8 cellular contexts compared by ENCODE assay signal in genomic region chr1:155228096-155228427, GRCh38. TPM values are rescaled to one million over a fixed set of nuclear protein-coding genes. Genes with fewer than 3 reads are reported as not detected.
A peak's percentile ranks its signal among the peaks of the same experiment; 100 is the strongest.
DNase-seq lines count a peak whose midpoint lies in the region; ATAC-seq and TF ChIP-seq lines count a peak whose summit lies in the region.

No MANE protein-coding gene starts in this region.

- POLR2A ChIA-PET in CD8-positive, alpha-beta memory T cell (lab: Charles Lee): interaction anchor here (0.9 to 2.5 kb wide), 3 partner anchors 13 to 33 kb away, joined by 3 to 9 read pairs (median 3); partner anchors contain the start of gene THBS3
- POLR2A ChIA-PET in Panc1 (lab: Charles Lee): no interaction called here

- H3K27me3 ChIP-seq in CD8-positive, alpha-beta memory T cell (ENCODE audit: insufficient read depth, low read length, poor library complexity, severe bottlenecking): no peaks in the 10 kb centered on the region
- H3K27me3 ChIP-seq in Panc1 (ENCODE audit: control insufficient read depth, insufficient read depth, low read length): no peaks in the 10 kb centered on the region
- H3K27me3 ChIP-seq in ovary: no peaks in the 10 kb centered on the region

- DNase-seq in CD8-positive, alpha-beta memory T cell: no peak
- no peak for DNase-seq in Panc1 (ENCODE audit: low read depth, low spot score)
- no peak for DNase-seq in epithelial cell of esophagus (ENCODE audit: low read depth)
- no peak for DNase-seq in ovary
- DNase-seq in mucosa of gallbladder (ENCODE audit: low spot score): no peak
- DNase-seq in mucosa of descending colon: no peak

- BruUV-seq in Panc1 (replicated peaks; lab: Mats Ljungman, UMichigan): no TSS peak

- no peaks in the 10 kb centered on the region for H3K9me3 ChIP-seq in CD8-positive, alpha-beta memory T cell (ENCODE audit: low read length)
- no peaks in the 10 kb centered on the region for H3K9me3 ChIP-seq in Panc1 (ENCODE audit: control insufficient read depth, insufficient read depth, low read depth, low read length)
- no peaks in the 10 kb centered on the region for H3K9me3 ChIP-seq in ovary
- H3K9me3 ChIP-seq in mucosa of descending colon: no peaks in the 10 kb centered on the region

- no peaks in the 10 kb centered on the region for H3K36me3 ChIP-seq in CD8-positive, alpha-beta memory T cell (ENCODE audit: insufficient read depth, low read length)
- H3K36me3 ChIP-seq in Panc1 (ENCODE audit: control insufficient read depth, insufficient read depth, low read length) (no peaks in the 10 kb centered on the region), ovary (no peaks in the 10 kb centered on the region), mucosa of descending colon (ENCODE audit: low read depth) (peaks cover 6% of the 10 kb centered on the region)

- H3K27ac ChIP-seq in CD8-positive, alpha-beta memory T cell (ENCODE audit: low read depth, low read length): peak overlapping the region; percentile 89
- H3K27ac ChIP-seq in Panc1 (ENCODE audit: low read length): peak overlapping the region; percentile 97
- H3K27ac ChIP-seq in ovary: peak overlapping the region; percentile 3 to 82

- CTCF ChIA-PET in CD8-positive, alpha-beta memory T cell (lab: Charles Lee): interaction anchor here (1.3 to 5.1 kb wide), 6 partner anchors 16 to 143 kb away, joined by 3 to 32 read pairs (median 10); partner anchors contain the start of gene THBS3
- CTCF ChIA-PET in Panc1 (lab: Charles Lee): no interaction called here

- TF ChIP-seq CTCF in Panc1 (IDR thresholded peaks at IDR 0.05) (no peak), epithelial cell of esophagus (IDR thresholded peaks at IDR 0.05; ENCODE audit: insufficient read depth, low read depth, low read length, missing control alignments) (no peak), ovary (IDR thresholded peaks at IDR 0.05) (no peak), mucosa of descending colon (IDR thresholded peaks at IDR 0.05) (no peak)

- intact Hi-C loops in Panc1 (cut with micrococcal nuclease; ENCODE audit: unreplicated experiment) (no loop called here), ovary (cut with DNase I) (loop anchor here in 1 of 4 donors (5.0 kb wide), 1 partner anchor 36 kb away; no protein-coding TSS in a partner anchor), mucosa of descending colon (cut with DNase I, micrococcal nuclease) (loop anchor here in 1 of 2 donors (10.0 kb wide), 1 partner anchor 53 kb away; the partner anchor contains the start of genes KRTCAP2 and TRIM46)

- peak overlapping the region; percentile 82 to 96 (median 94) for H3K27ac Mint-ChIP-seq in CD8-positive, alpha-beta memory T cell

- 21 to 31% (median 24%) methylated on average over 9 of the region's 9 CpGs for WGBS in ovary, 3 donors

- H3K36me3 Mint-ChIP-seq in CD8-positive, alpha-beta memory T cell: peaks cover 0 to 2% (median 0%) of the 10 kb centered on the region in 3 donors

- in situ Hi-C loops in Panc1 (cut with HindIII; ENCODE audit: low pct_unique_long_range_greater_than_20kb, low sequenced_read_pairs): no loop called here

- ATAC-seq in Panc1 (no peak), mucosa of descending colon (no peak), GM18867 (IDR thresholded peaks at IDR 0.05; ENCODE audit: unreplicated experiment) (no peak), GM21423 (IDR thresholded peaks at IDR 0.05; ENCODE audit: unreplicated experiment) (no peak)

- no peak for TF ChIP-seq POLR2A in ovary (IDR thresholded peaks at IDR 0.05)

- H3K27me3 Mint-ChIP-seq in CD8-positive, alpha-beta memory T cell: peaks cover 0 to 2% of the 10 kb centered on the region in 2 donors

- TF ChIP-seq EP300 in ovary (IDR thresholded peaks at IDR 0.05): no peak

- peak overlapping the region; percentile 70 to 96 (median 87) for H3K4me3 Mint-ChIP-seq in CD8-positive, alpha-beta memory T cell

- peak overlapping the region; percentile 93 for H3K4me3 ChIP-seq in CD8-positive, alpha-beta memory T cell (ENCODE audit: low read length)
- H3K4me3 ChIP-seq in Panc1 (ENCODE audit: low read depth in 2 of 2, low read length in 2 of 2) (peak overlapping the region; percentile 51 to 74), epithelial cell of esophagus (ENCODE audit: low read length) (peak overlapping the region; percentile 91), ovary (peak overlapping the region; percentile 24), mucosa of descending colon (no peak overlapping the region)

- H3K4me1 ChIP-seq in CD8-positive, alpha-beta memory T cell (ENCODE audit: insufficient read depth, low read length): peaks cover 17% of the 10 kb centered on the region
- H3K4me1 ChIP-seq in Panc1 (ENCODE audit: control insufficient read depth, insufficient read depth, low read length): peaks cover 32% of the 10 kb centered on the region
- H3K4me1 ChIP-seq in ovary (ENCODE audit: insufficient read depth): peaks cover 9% of the 10 kb centered on the region
- H3K4me1 ChIP-seq in mucosa of descending colon (ENCODE audit: low read depth): peaks cover 16% of the 10 kb centered on the region

- H3K4me1 Mint-ChIP-seq in CD8-positive, alpha-beta memory T cell: peaks cover 23 to 24% (median 24%) of the 10 kb centered on the region in 3 donors

- no peaks in the 10 kb centered on the region for H3K9me3 Mint-ChIP-seq in CD8-positive, alpha-beta memory T cell

RNA-seq across cellular contexts. Expression of gene MTX1, which starts 19.6 kb away (rescaled TPM):
- 10 to 100 TPM; 67.6 to 73.2 TPM for total RNA-seq in CD8-positive, alpha-beta memory T cell
- 43.7 TPM for polyA plus RNA-seq in CD8-positive, alpha-beta memory T cell
- total RNA-seq in Panc1 (2021; ENCODE audit: unreplicated experiment) (53.6 TPM), ovary (10 to 100 TPM; 18.5 to 33.4 (median 27.7) TPM), mucosa of gallbladder (31.3 TPM), mucosa of descending colon (10 to 100 TPM; 26.1 to 41.1 (median 35.6) TPM)
- polyA plus RNA-seq in Panc1 (2012; ENCODE audit: insufficient read length): 87.4 TPM
- 10 to 100 TPM; 15.6 to 35.4 TPM for polyA plus RNA-seq in ovary

RNA-seq across cellular contexts. Expression of gene THBS3, which starts 20.4 kb away (rescaled TPM):
- 1 to 10 TPM; 7.8 to 7.9 TPM for total RNA-seq in CD8-positive, alpha-beta memory T cell
- polyA plus RNA-seq in CD8-positive, alpha-beta memory T cell: 2.9 TPM
- 35.9 TPM for total RNA-seq in Panc1 (2021; ENCODE audit: unreplicated experiment)
- polyA plus RNA-seq in Panc1 (2012; ENCODE audit: insufficient read length): 40.8 TPM
- 10 to 100 TPM; 19.9 to 50.2 (median 29.1) TPM for total RNA-seq in ovary
- 10 to 100 TPM; 23.1 to 28.2 TPM for polyA plus RNA-seq in ovary
- total RNA-seq in mucosa of gallbladder: 43.1 TPM
- total RNA-seq in mucosa of descending colon: 10 to 100 TPM; 22.4 to 35.9 (median 33.9) TPM

RNA-seq across cellular contexts. Expression of gene ENTREP3, which starts 27.2 kb away (rescaled TPM):
- total RNA-seq in CD8-positive, alpha-beta memory T cell: 10 to 100 TPM; 39.1 to 41.5 TPM
- polyA plus RNA-seq in CD8-positive, alpha-beta memory T cell: 1.7 TPM
- 94.7 TPM for total RNA-seq in Panc1 (2021; ENCODE audit: unreplicated experiment)
- polyA plus RNA-seq in Panc1 (2012; ENCODE audit: insufficient read length): 122 TPM
- total RNA-seq in ovary: 10 to 100 TPM; 10.8 to 22.4 (median 20.2) TPM
- polyA plus RNA-seq in ovary: 10 to 100 TPM in 1 of 2 donors, 1 to 10 TPM in 1; 9.3 to 11.8 TPM
- total RNA-seq in mucosa of gallbladder: 49.0 TPM
- total RNA-seq in mucosa of descending colon: 10 to 100 TPM; 16.9 to 42.6 (median 20.4) TPM

RNA-seq across cellular contexts. Expression of gene SCAMP3, which starts 34.1 kb away (rescaled TPM):
- 100 to 1,000 TPM; 152 to 158 TPM for total RNA-seq in CD8-positive, alpha-beta memory T cell
- 179 TPM for polyA plus RNA-seq in CD8-positive, alpha-beta memory T cell
- total RNA-seq in Panc1 (2021; ENCODE audit: unreplicated experiment): 200 TPM
- 232 TPM for polyA plus RNA-seq in Panc1 (2012; ENCODE audit: insufficient read length)
- total RNA-seq in ovary: 10 to 100 TPM; 27.1 to 63.0 (median 40.7) TPM
- 10 to 100 TPM; 40.9 to 46.6 TPM for polyA plus RNA-seq in ovary
- total RNA-seq in mucosa of gallbladder: 68.6 TPM
- 10 to 100 TPM; 43.6 to 53.4 (median 46.8) TPM for total RNA-seq in mucosa of descending colon

RNA-seq across cellular contexts. Expression of gene CLK2, which starts 45.2 kb away (rescaled TPM):
- 10 to 100 TPM; 78.3 to 79.8 TPM for total RNA-seq in CD8-positive, alpha-beta memory T cell
- polyA plus RNA-seq in CD8-positive, alpha-beta memory T cell: 20.2 TPM
- total RNA-seq in Panc1 (2021; ENCODE audit: unreplicated experiment) (43.6 TPM), ovary (10 to 100 TPM; 37.9 to 60.9 (median 50.1) TPM), mucosa of gallbladder (73.7 TPM), mucosa of descending colon (10 to 100 TPM; 43.7 to 51.7 (median 47.8) TPM)
- polyA plus RNA-seq in Panc1 (2012; ENCODE audit: insufficient read length): 38.2 TPM
- polyA plus RNA-seq in ovary: 10 to 100 TPM; 46.4 to 51.3 TPM

Comparison
In these comparisons a context has a peak if more than half of its experiments do, and no peak if none do; other contexts are left out.
1. H3K27ac ChIP-seq: peak in every context shown above with its lines; median percentile 97 in Panc1; 89 in CD8-positive, alpha-beta memory T cell; 42 in ovary.